15 cellular contexts compared by ENCODE assay signal in the genomic region with DNA sequence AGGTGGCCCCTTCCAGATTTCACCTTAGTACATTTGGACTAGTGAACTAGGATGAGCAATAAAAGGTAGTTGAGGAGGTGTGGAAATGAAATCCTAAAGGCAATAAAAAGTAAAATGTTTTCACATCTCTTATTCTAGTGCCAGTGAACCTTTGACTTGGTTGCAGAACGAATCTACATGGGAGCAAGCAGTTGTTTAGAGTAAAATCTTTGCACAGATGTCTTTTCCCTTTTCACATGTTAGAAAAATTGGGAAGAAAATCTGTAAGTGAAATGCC.
DNase-seq lines count a peak whose midpoint lies in the region; ATAC-seq, FAIRE-seq and TF ChIP-seq lines count a peak whose summit lies in the region.
"Had no signal": no experiment of that assay in that cellular context is flagged by ENCODE, and none has a peak within 500 bp of the region (broad histone marks: within the 10 kb centered on the region; RNA-seq: fewer than 3 reads in every experiment).

No MANE protein-coding gene starts in this region.

- H3K4me1 ChIP-seq in BLaER1 (peaks cover 31% of the 10 kb centered on the region), KMS-11 (ENCODE audit: low read depth, poor library complexity, severe bottlenecking) (peaks cover 18% of the 10 kb centered on the region)
- peaks cover 5 to 33% of the 10 kb centered on the region in 2 donors for H3K4me1 ChIP-seq in naive thymus-derived CD4-positive, alpha-beta T cell (ENCODE audit: control insufficient read depth in 2 of 2, insufficient read depth in 2 of 2, low read length in 2 of 2)

- H3K79me2 ChIP-seq in KMS-11 (ENCODE audit: insufficient read depth, low read depth), result peaks cover 3% of the 10 kb centered on the region; the same call in 1 of the 2 replicates

- H3K9ac ChIP-seq in BLaER1, result no peak overlapping the region
- no peak overlapping the region for H3K9ac ChIP-seq in KMS-11

- H3K36me3 ChIP-seq in BLaER1, result no peaks in the 10 kb centered on the region
- H3K36me3 ChIP-seq in KMS-11 (ENCODE audit: insufficient read depth), result no peaks in the 10 kb centered on the region
- H3K36me3 ChIP-seq in naive thymus-derived CD4-positive, alpha-beta T cell (ENCODE audit: control insufficient read depth in 2 of 3, insufficient read depth in 3 of 3, low read length in 3 of 3), result no peaks in the 10 kb centered on the region
- H3K36me3 ChIP-seq: spleen had no signal

- POLR2A ChIA-PET in naive thymus-derived CD4-positive, alpha-beta T cell (lab: Charles Lee), result no interaction called here

- H3K27ac ChIP-seq in BLaER1 (no peak overlapping the region), KMS-11 (no peak overlapping the region)
- no peak overlapping the region for H3K27ac ChIP-seq in naive thymus-derived CD4-positive, alpha-beta T cell (ENCODE audit: low read depth, low read length)
- H3K27ac ChIP-seq: coronary artery had no signal

- DNase-seq in chondrocyte (ENCODE audit: low spot score) (no peak), urothelium cell line (ENCODE audit: low spot score) (no peak), GM12892 (ENCODE audit: insufficient read length) (no peak)
- DNase-seq in naive thymus-derived CD4-positive, alpha-beta T cell, result no peak
- no peak for DNase-seq in activated effector memory CD4-positive, alpha-beta T cell treated with anti-CD3 and anti-CD28 coated beads, Interleukin-2, amount 50 U/mL, for 16 hours
- DNase-seq: activated CD4-positive, alpha-beta T cell treated with anti-CD3 and anti-CD28 coated beads, Interleukin-2, amount 50 U/mL, for 4 hours; activated naive CD4-positive, alpha-beta T cell; NCI-H1694 treated with DMSO at 0.1 percent for 48 hours; spleen had no signal

- H3K27me3 Mint-ChIP-seq in chondrocyte (ENCODE audit: low read depth), result no peaks in the 10 kb centered on the region
- H3K27me3 Mint-ChIP-seq in naive thymus-derived CD4-positive, alpha-beta T cell, result no peaks in the 10 kb centered on the region
- H3K27me3 Mint-ChIP-seq: natural killer cell treated with Interleukin-12 subunit alpha and Interleukin-12 subunit beta and Interleukin-15 and Interleukin-18, amount 100 ng/mL, for 72 hours had no signal

- no peaks in the 10 kb centered on the region for H3K27me3 ChIP-seq in BLaER1
- H3K27me3 ChIP-seq in KMS-11 (ENCODE audit: insufficient read depth, low read depth), result peaks cover 5% of the 10 kb centered on the region; the same call in 1 of the 2 replicates
- H3K27me3 ChIP-seq in naive thymus-derived CD4-positive, alpha-beta T cell (ENCODE audit: control insufficient read depth in 2 of 2, insufficient read depth in 2 of 2, low read length in 2 of 2), result no peaks in the 10 kb centered on the region
- H3K27me3 ChIP-seq: spleen had no signal

- peaks cover 30% of the 10 kb centered on the region; the same call in 1 of the 2 replicates for H4K20me1 ChIP-seq in BLaER1
- H4K20me1 ChIP-seq in KMS-11 (ENCODE audit: insufficient read depth), result no peaks in the 10 kb centered on the region

- TF ChIP-seq CTCF in KMS-11 (conservative IDR thresholded peaks at IDR 0.05; ENCODE audit: low read depth, low read length), result no peak
- TF ChIP-seq CTCF in chondrocyte (IDR thresholded peaks at IDR 0.05), result no peak

- TF ChIP-seq POLR2A in GM12892 (IDR thresholded peaks at IDR 0.05; ENCODE audit: low read depth, low read length), result no peak

- peaks cover 29% of the 10 kb centered on the region for H3K4me1 Mint-ChIP-seq in chondrocyte (ENCODE audit: low read depth)
- H3K4me1 Mint-ChIP-seq in naive thymus-derived CD4-positive, alpha-beta T cell, result peaks cover 32 to 67% (median 60%) of the 10 kb centered on the region in 7 donors

- H3K4me3 Mint-ChIP-seq in chondrocyte (ENCODE audit: unreplicated experiment), result no peak overlapping the region
- H3K4me3 Mint-ChIP-seq in naive thymus-derived CD4-positive, alpha-beta T cell, result peak overlapping the region in 3 of 10 donors; percentile 13 to 50 (median 16)
- H3K4me3 Mint-ChIP-seq: T-helper 1 cell treated with Interleukin-12 subunit alpha and Interleukin-12 subunit beta and Interleukin-4 antibody, amounts not matched to agents 30 μg/mL and 1 μg/mL, for 36 hours had no signal

- H3K4me3 ChIP-seq in BLaER1 (no peak overlapping the region), KMS-11 (IDR thresholded peaks at IDR 0.05; ENCODE audit: insufficient read depth, low read depth, low read length) (no peak overlapping the region)
- no peak overlapping the region for H3K4me3 ChIP-seq in naive thymus-derived CD4-positive, alpha-beta T cell (ENCODE audit: low read length)
- H3K4me3 ChIP-seq: coronary artery, spleen had no signal

- CTCF ChIA-PET in naive thymus-derived CD4-positive, alpha-beta T cell (lab: Charles Lee), result no interaction called here

- H3K4me2 ChIP-seq in BLaER1 (peak overlapping the region; percentile 16), KMS-11 (0 out of 2 replicates have a peak overlapping the region, but pooled peaks have one; percentile 14)

- H3K9me3 Mint-ChIP-seq in chondrocyte (ENCODE audit: low read depth), result peaks cover 5% of the 10 kb centered on the region
- H3K9me3 Mint-ChIP-seq in naive thymus-derived CD4-positive, alpha-beta T cell, result peaks cover 0 to 26% (median 13%) of the 10 kb centered on the region in 11 donors

- no peaks in the 10 kb centered on the region for H3K36me3 Mint-ChIP-seq in chondrocyte (ENCODE audit: low read depth)
- peaks cover 5 to 22% (median 19%) of the 10 kb centered on the region in 5 donors for H3K36me3 Mint-ChIP-seq in naive thymus-derived CD4-positive, alpha-beta T cell

- intact Hi-C loops in naive thymus-derived CD4-positive, alpha-beta T cell (cut with micrococcal nuclease), result loop anchor here in 1 of 2 donors (5.0 kb wide), 1 partner anchor 37 kb away; no protein-coding TSS in a partner anchor

- peak overlapping the region; percentile 50 for H3K27ac Mint-ChIP-seq in chondrocyte (ENCODE audit: unreplicated experiment)
- H3K27ac Mint-ChIP-seq in naive thymus-derived CD4-positive, alpha-beta T cell, result peak overlapping the region in 5 of 9 donors; percentile 49 to 84 (median 70)

- H3K9me3 ChIP-seq in BLaER1, result peaks cover 34% of the 10 kb centered on the region
- H3K9me3 ChIP-seq in naive thymus-derived CD4-positive, alpha-beta T cell (ENCODE audit: control insufficient read depth in 2 of 3, low read length in 3 of 3), result no peaks in the 10 kb centered on the region

- ATAC-seq in naive thymus-derived CD4-positive, alpha-beta T cell, result no peak
- no peak for ATAC-seq in HG03108 (IDR thresholded peaks at IDR 0.05; ENCODE audit: unreplicated experiment)

- no peak overlapping the region for H2AFZ ChIP-seq in KMS-11 (ENCODE audit: low read depth)

- FAIRE-seq in urothelium cell line (lab: Jason Lieb, UNC) (no peak), GM12892 (lab: Jason Lieb, UNC) (no peak)
